42 cellular contexts compared by ENCODE assay signal in genomic region chr19:35619290-35619923, GRCh38. TPM values are rescaled to one million over a fixed set of nuclear protein-coding genes. Genes with fewer than 3 reads are reported as not detected.
"Had no signal": no experiment of that assay in that cellular context is flagged by ENCODE, and none has a peak within 500 bp of the region (broad histone marks: within the 10 kb centered on the region; RNA-seq: fewer than 3 reads in every experiment).

No MANE protein-coding gene starts in this region.

- H3K36me3 ChIP-seq: adrenal gland, brain microvascular endothelial cell, breast epithelium, cardiac muscle cell had no signal

- H3K9me3 Mint-ChIP-seq: activated naive CD4-positive, alpha-beta T cell treated with anti-CD3 and anti-CD28 coated beads for 36 hours; activated naive CD4-positive, alpha-beta T cell treated with anti-CD3 and anti-CD28 coated beads, Interleukin-2, amount 10 ng/mL, durations not matched to agents 7 days and 5 days; activated naive CD4-positive, alpha-beta T cell treated with anti-CD3 and anti-CD28 coated beads, Interleukin-2, amount 50 U/mL, for 24 hours; activated naive CD4-positive, alpha-beta T cell treated with anti-CD3 and anti-CD28 coated beads, Interleukin-2, amount 50 U/mL, for 72 hours; activated naive CD8-positive, alpha-beta T cell treated with anti-CD3 and anti-CD28 coated beads for 36 hours; activated naive CD8-positive, alpha-beta T cell treated with anti-CD3 and anti-CD28 coated beads, Interleukin-2, amount 10 ng/mL, durations not matched to agents 7 days and 5 days; activated naive CD8-positive, alpha-beta T cell treated with anti-CD3 and anti-CD28 coated beads, Interleukin-2, amount 50 U/mL, for 24 hours; activated T-cell treated with anti-CD3 and anti-CD28 coated beads, Interleukin-2, amount 50 U/mL, for 24 hours; activated T-cell treated with anti-CD3 and anti-CD28 coated beads, Interleukin-2, amount 50 U/mL, for 4 hours; activated T-cell treated with anti-CD3 and anti-CD28 coated beads, Interleukin-2, amount 50 U/mL, for 72 hours; activated T-helper 1 cell treated with anti-CD3 and anti-CD28 coated beads, Interleukin-12 subunit alpha, Interleukin-12 subunit beta, Interleukin-2, Interleukin-4 antibody, amounts not matched to agents 30 ng/mL and 10 ng/mL and 1 ng/mL, durations not matched to agents 14 hours and 24 hours and 36 hours; activated T-helper 17 cell treated with anti-CD3 and anti-CD28 coated beads, Interleukin-2, amount 50 U/mL, for 72 hours; activated T-helper 2 cell treated with anti-CD3 and anti-CD28 coated beads, Interferon-gamma antibody, Interleukin-2, Interleukin-4, amounts not matched to agents 10 μg/mL and 5 μg/mL and 100 μg/mL, durations not matched to agents 14 hours and 24 hours and 36 hours; brain; central memory CD8-positive, alpha-beta T cell had no signal

- H3K27ac ChIP-seq: adrenal gland, ascending aorta, body of pancreas, brain microvascular endothelial cell, breast epithelium, cardiac muscle cell had no signal

- H3K27ac Mint-ChIP-seq: activated naive CD4-positive, alpha-beta T cell treated with anti-CD3 and anti-CD28 coated beads for 36 hours; activated naive CD4-positive, alpha-beta T cell treated with anti-CD3 and anti-CD28 coated beads, Interleukin-2, amount 10 ng/mL, durations not matched to agents 7 days and 5 days; activated naive CD4-positive, alpha-beta T cell treated with anti-CD3 and anti-CD28 coated beads, Interleukin-2, amount 50 U/mL, for 24 hours; activated naive CD8-positive, alpha-beta T cell; activated naive CD8-positive, alpha-beta T cell treated with anti-CD3 and anti-CD28 coated beads for 36 hours; activated naive CD8-positive, alpha-beta T cell treated with anti-CD3 and anti-CD28 coated beads, Interleukin-2, amount 50 U/mL, for 24 hours; activated T-cell treated with anti-CD3 and anti-CD28 coated beads, Interleukin-2, amount 50 U/mL, for 24 hours; activated T-cell treated with anti-CD3 and anti-CD28 coated beads, Interleukin-2, amount 50 U/mL, for 72 hours; activated T-helper 2 cell treated with anti-CD3 and anti-CD28 coated beads, Interferon-gamma antibody, Interleukin-2, Interleukin-4, amounts not matched to agents 10 μg/mL and 5 μg/mL and 100 μg/mL, durations not matched to agents 14 hours and 24 hours and 36 hours; brain had no signal

- H3K4me1 ChIP-seq: adrenal gland, ascending aorta, body of pancreas, breast epithelium had no signal

- H3K4me3 Mint-ChIP-seq: activated naive CD4-positive, alpha-beta T cell treated with anti-CD3 and anti-CD28 coated beads for 36 hours; activated naive CD4-positive, alpha-beta T cell treated with anti-CD3 and anti-CD28 coated beads, Interleukin-2, amount 10 ng/mL, durations not matched to agents 7 days and 5 days; activated naive CD4-positive, alpha-beta T cell treated with anti-CD3 and anti-CD28 coated beads, Interleukin-2, amount 50 U/mL, for 24 hours; activated naive CD8-positive, alpha-beta T cell; activated naive CD8-positive, alpha-beta T cell treated with anti-CD3 and anti-CD28 coated beads for 36 hours; activated naive CD8-positive, alpha-beta T cell treated with anti-CD3 and anti-CD28 coated beads, Interleukin-2, amount 10 ng/mL, durations not matched to agents 7 days and 5 days; activated naive CD8-positive, alpha-beta T cell treated with anti-CD3 and anti-CD28 coated beads, Interleukin-2, amount 50 U/mL, for 24 hours; activated T-cell treated with anti-CD3 and anti-CD28 coated beads, Interleukin-2, amount 50 U/mL, for 24 hours; activated T-cell treated with anti-CD3 and anti-CD28 coated beads, Interleukin-2, amount 50 U/mL, for 4 hours; activated T-cell treated with anti-CD3 and anti-CD28 coated beads, Interleukin-2, amount 50 U/mL, for 72 hours; activated T-helper 1 cell treated with anti-CD3 and anti-CD28 coated beads, Interleukin-12 subunit alpha, Interleukin-12 subunit beta, Interleukin-2, Interleukin-4 antibody, amounts not matched to agents 30 ng/mL and 10 ng/mL and 1 ng/mL, durations not matched to agents 14 hours and 24 hours and 36 hours; activated T-helper 17 cell treated with anti-CD3 and anti-CD28 coated beads, Interleukin-2, amount 50 U/mL, for 72 hours; brain; central memory CD8-positive, alpha-beta T cell had no signal

- DNase-seq: activated effector memory CD4-positive, alpha-beta T cell treated with anti-CD3 and anti-CD28 coated beads, Interleukin-2, amount 50 U/mL, for 16 hours; activated effector memory CD4-positive, alpha-beta T cell treated with Interleukin-2 at 50 U/mL for 16 hours; activated gamma-delta T cell; activated gamma-delta T cell treated with Interleukin-2 at 50 U/mL for 16 hours; activated naive CD4-positive, alpha-beta T cell; activated naive CD4-positive, alpha-beta T cell treated with anti-CD3 and anti-CD28 coated beads for 36 hours; activated naive CD4-positive, alpha-beta T cell treated with anti-CD3 and anti-CD28 coated beads, Interleukin-2, amount 10 ng/mL, durations not matched to agents 7 days and 5 days; activated naive CD4-positive, alpha-beta T cell treated with anti-CD3 and anti-CD28 coated beads, Interleukin-2, amount 50 U/mL, for 16 hours; activated naive CD8-positive, alpha-beta T cell treated with anti-CD3 and anti-CD28 coated beads for 36 hours; activated naive CD8-positive, alpha-beta T cell treated with anti-CD3 and anti-CD28 coated beads, Interleukin-2, amount 10 ng/mL, durations not matched to agents 7 days and 5 days; activated naive CD8-positive, alpha-beta T cell treated with anti-CD3 and anti-CD28 coated beads, Interleukin-2, amount 50 U/mL, for 24 hours; activated T-cell treated with anti-CD3 and anti-CD28 coated beads, Interleukin-2, amount 50 U/mL, for 1 hour; activated T-cell treated with anti-CD3 and anti-CD28 coated beads, Interleukin-2, amount 50 U/mL, for 24 hours; activated T-cell treated with anti-CD3 and anti-CD28 coated beads, Interleukin-2, amount 50 U/mL, for 4 hours; activated T-cell treated with anti-CD3 and anti-CD28 coated beads, Interleukin-2, amount 50 U/mL, for 48 hours; activated T-cell treated with anti-CD3 and anti-CD28 coated beads, Interleukin-2, amount 50 U/mL, for 72 hours; adrenal gland; amniotic stem cell; amygdala; anterior cingulate cortex; aorta; body of pancreas; brain microvascular endothelial cell; caudate nucleus; central memory CD4-positive, alpha-beta T cell; cerebellar nuclear complex had no signal

- H3K4me3 ChIP-seq: adrenal gland, ascending aorta, body of pancreas, breast epithelium, cardiac muscle cell had no signal

- H3K27me3 ChIP-seq: adrenal gland, ascending aorta, body of pancreas, brain microvascular endothelial cell, breast epithelium, cardiac muscle cell had no signal

- ATAC-seq: activated naive CD4-positive, alpha-beta T cell treated with anti-CD3 and anti-CD28 coated beads, Interleukin-2, amount 50 U/mL, for 72 hours; activated naive CD8-positive, alpha-beta T cell treated with anti-CD3 and anti-CD28 coated beads, Interleukin-2, amount 50 U/mL, for 24 hours; activated T-cell treated with anti-CD3 and anti-CD28 coated beads, Interleukin-2, amount 50 U/mL, for 4 hours; activated T-cell treated with anti-CD3 and anti-CD28 coated beads, Interleukin-2, amount 50 U/mL, for 72 hours; activated T-helper 17 cell treated with anti-CD3 and anti-CD28 coated beads, Interleukin-2, amount 50 U/mL, for 72 hours; body of pancreas had no signal

- H3K4me1 Mint-ChIP-seq: activated naive CD4-positive, alpha-beta T cell treated with anti-CD3 and anti-CD28 coated beads, Interleukin-2, amount 50 U/mL, for 24 hours; activated naive CD8-positive, alpha-beta T cell treated with anti-CD3 and anti-CD28 coated beads for 36 hours; activated naive CD8-positive, alpha-beta T cell treated with anti-CD3 and anti-CD28 coated beads, Interleukin-2, amount 50 U/mL, for 24 hours; activated T-helper 17 cell treated with anti-CD3 and anti-CD28 coated beads, Interleukin-2, amount 50 U/mL, for 72 hours; brain; central memory CD8-positive, alpha-beta T cell had no signal

- H3K9me3 ChIP-seq: adrenal gland, ascending aorta, body of pancreas, breast epithelium had no signal

RNA-seq across cellular contexts. Expression of gene ETV2, which starts 22.1 kb away (rescaled TPM):
- total RNA-seq: body of pancreas had no signal

RNA-seq across cellular contexts. Expression of gene PMIS2, which starts 33.4 kb away (rescaled TPM):
- total RNA-seq: activated naive CD4-positive, alpha-beta T cell treated with anti-CD3 and anti-CD28 coated beads for 36 hours; activated naive CD4-positive, alpha-beta T cell treated with anti-CD3 and anti-CD28 coated beads, Interleukin-2, amount 50 U/mL, for 72 hours; activated naive CD8-positive, alpha-beta T cell treated with anti-CD3 and anti-CD28 coated beads for 36 hours; activated naive CD8-positive, alpha-beta T cell treated with anti-CD3 and anti-CD28 coated beads, Interleukin-2, amount 10 ng/mL, durations not matched to agents 7 days and 5 days; activated T-cell treated with anti-CD3 and anti-CD28 coated beads, Interleukin-2, amount 50 U/mL, for 4 hours; activated T-cell treated with anti-CD3 and anti-CD28 coated beads, Interleukin-2, amount 50 U/mL, for 72 hours; activated T-helper 1 cell treated with anti-CD3 and anti-CD28 coated beads, Interleukin-12 subunit alpha, Interleukin-12 subunit beta, Interleukin-2, Interleukin-4 antibody, amounts not matched to agents 30 ng/mL and 10 ng/mL and 1 ng/mL, durations not matched to agents 14 hours and 24 hours and 36 hours; activated T-helper 17 cell treated with anti-CD3 and anti-CD28 coated beads, Interleukin-2, amount 50 U/mL, for 72 hours; activated T-helper 2 cell treated with anti-CD3 and anti-CD28 coated beads, Interferon-gamma antibody, Interleukin-2, Interleukin-4, amounts not matched to agents 10 μg/mL and 5 μg/mL and 100 μg/mL, durations not matched to agents 14 hours and 24 hours and 36 hours; aorta; ascending aorta; astrocyte; body of pancreas; breast epithelium; bronchial epithelial cell; cardiac muscle cell; cardiac septum; cerebellum; chondrocyte had no signal
